2 cellular contexts compared by ENCODE assay signal in the genomic region with DNA sequence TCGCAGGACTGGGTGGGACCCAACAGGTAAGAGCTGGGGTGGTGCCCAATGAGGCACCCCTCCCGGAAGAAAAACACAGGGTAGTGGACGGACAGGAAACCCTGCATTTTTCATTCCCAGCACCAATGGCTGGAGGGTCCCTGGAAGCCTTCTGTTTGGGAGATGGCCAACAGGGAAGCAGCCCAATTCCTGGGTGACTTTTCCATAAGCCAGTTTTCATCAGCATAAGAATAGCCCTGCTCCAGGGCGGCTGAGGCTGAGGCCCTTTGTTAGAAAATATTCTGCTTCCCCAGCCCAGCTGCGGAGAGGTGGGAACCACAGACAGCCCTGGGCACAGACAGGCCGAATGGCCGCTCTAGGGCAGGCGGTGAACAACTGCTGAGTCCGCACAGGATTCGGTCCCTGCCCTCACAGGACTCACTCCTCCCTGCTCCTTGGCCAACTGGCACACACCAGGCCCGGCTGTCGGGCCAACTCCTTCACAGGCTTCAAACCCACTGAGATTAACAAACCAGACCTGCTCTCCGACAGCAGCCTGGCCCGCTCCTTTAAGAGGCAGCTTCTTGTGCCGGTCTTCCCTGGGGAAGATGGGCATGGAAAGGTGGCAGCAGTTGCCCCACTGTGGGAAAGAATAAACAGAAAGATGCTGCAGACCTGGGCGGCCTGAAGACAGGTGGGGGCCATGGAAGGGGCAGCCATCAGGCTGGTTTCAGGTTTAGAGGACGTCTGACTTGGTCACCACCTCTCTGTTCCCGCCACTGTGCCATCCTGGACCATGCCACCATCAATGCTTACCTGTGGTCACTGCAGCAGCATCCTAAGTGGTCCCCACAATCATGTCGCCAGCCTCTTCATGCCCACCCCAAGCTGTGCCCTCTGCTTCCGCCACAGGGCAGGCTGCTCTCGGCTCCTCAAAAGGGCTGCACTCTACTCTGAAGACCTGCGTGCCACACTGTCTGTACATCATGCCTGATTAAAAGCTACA.
TF ChIP-seq lines count a peak whose summit lies in the region.

No MANE protein-coding gene starts in this region.

TF ChIP-seq in IMR-90, 13 proteins besides CTCF, POLR2A, EP300 and RAD21:
- TF ChIP-seq RCOR1 (IDR thresholded peaks at IDR 0.05; ENCODE audit: insufficient replicate concordance, low read length) (no peak), SMC3 (IDR thresholded peaks at IDR 0.05; ENCODE audit: low read depth, low read length) (no peak), CEBPB (IDR thresholded peaks at IDR 0.05; ENCODE audit: low read depth, low read length) (no peak), BHLHE40 (IDR thresholded peaks at IDR 0.05; ENCODE audit: low read depth, low read length) (no peak), RFX5 (IDR thresholded peaks at IDR 0.05; ENCODE audit: low read depth, low read length) (no peak), FOS (IDR thresholded peaks at IDR 0.05; ENCODE audit: low read depth, low read length) (no peak), MAFK (IDR thresholded peaks at IDR 0.05; ENCODE audit: low read depth, low read length) (no peak), NFE2L2 (IDR thresholded peaks at IDR 0.05; ENCODE audit: low read depth, low read length) (no peak), MXI1 (IDR thresholded peaks at IDR 0.05; ENCODE audit: borderline replicate concordance, low read depth, low read length) (no peak), CHD1 (IDR thresholded peaks at IDR 0.05; ENCODE audit: low read depth, low read length) (no peak), MAZ (IDR thresholded peaks at IDR 0.05; ENCODE audit: borderline replicate concordance, low read depth, low read length) (no peak)
- TF ChIP-seq, protein P1, sequence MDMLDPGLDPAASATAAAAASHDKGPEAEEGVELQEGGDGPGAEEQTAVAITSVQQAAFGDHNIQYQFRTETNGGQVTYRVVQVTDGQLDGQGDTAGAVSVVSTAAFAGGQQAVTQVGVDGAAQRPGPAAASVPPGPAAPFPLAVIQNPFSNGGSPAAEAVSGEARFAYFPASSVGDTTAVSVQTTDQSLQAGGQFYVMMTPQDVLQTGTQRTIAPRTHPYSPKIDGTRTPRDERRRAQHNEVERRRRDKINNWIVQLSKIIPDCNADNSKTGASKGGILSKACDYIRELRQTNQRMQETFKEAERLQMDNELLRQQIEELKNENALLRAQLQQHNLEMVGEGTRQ (IDR thresholded peaks at IDR 0.05; ENCODE audit: low read depth, low read length): no peak
- TF ChIP-seq, protein P2, sequence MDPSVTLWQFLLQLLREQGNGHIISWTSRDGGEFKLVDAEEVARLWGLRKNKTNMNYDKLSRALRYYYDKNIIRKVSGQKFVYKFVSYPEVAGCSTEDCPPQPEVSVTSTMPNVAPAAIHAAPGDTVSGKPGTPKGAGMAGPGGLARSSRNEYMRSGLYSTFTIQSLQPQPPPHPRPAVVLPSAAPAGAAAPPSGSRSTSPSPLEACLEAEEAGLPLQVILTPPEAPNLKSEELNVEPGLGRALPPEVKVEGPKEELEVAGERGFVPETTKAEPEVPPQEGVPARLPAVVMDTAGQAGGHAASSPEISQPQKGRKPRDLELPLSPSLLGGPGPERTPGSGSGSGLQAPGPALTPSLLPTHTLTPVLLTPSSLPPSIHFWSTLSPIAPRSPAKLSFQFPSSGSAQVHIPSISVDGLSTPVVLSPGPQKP (IDR thresholded peaks at IDR 0.05; ENCODE audit: borderline replicate concordance, low read depth, low read length): no peak
TF ChIP-seq in IMR-90: peak in this region for 0.

TF ChIP-seq in H1, 55 proteins besides CTCF, POLR2A, EP300 and RAD21:
- no peak for TF ChIP-seq TAF7 (optimal IDR thresholded peaks at IDR 0.05; ENCODE audit: borderline replicate concordance, low read depth, low read length)
- TF ChIP-seq ASH2L (IDR thresholded peaks at IDR 0.05; ENCODE audit: low read length): no peak
- TF ChIP-seq TBP (IDR thresholded peaks at IDR 0.05; ENCODE audit: low read depth, low read length): no peak
- TF ChIP-seq YY1 (IDR thresholded peaks at IDR 0.05; ENCODE audit: low read depth, low read length): 0 out of 2 replicates have a peak, but pooled peaks have one; percentile 23
- no peak for TF ChIP-seq SAP30 (IDR thresholded peaks at IDR 0.05; ENCODE audit: insufficient read depth, insufficient replicate concordance, low read length)
- TF ChIP-seq JUND (IDR thresholded peaks at IDR 0.05; ENCODE audit: low read length): no peak
- TF ChIP-seq KDM5A (IDR thresholded peaks at IDR 0.05; ENCODE audit: low read length): no peak
- TF ChIP-seq RNF2 (IDR thresholded peaks at IDR 0.05; ENCODE audit: borderline replicate concordance, low read depth, low read length, missing control alignments, poor library complexity, severe bottlenecking): no peak
- no peak for TF ChIP-seq SP2 (IDR thresholded peaks at IDR 0.05; ENCODE audit: low read length)
- TF ChIP-seq JUN (IDR thresholded peaks at IDR 0.05; ENCODE audit: low read depth, low read length): no peak
- 0 out of 4 replicates have a peak, but pooled peaks of 1 of the 2 experiments have one; percentile 16 for TF ChIP-seq SIN3A (conservative IDR thresholded peaks at IDR 0.05 in 1 of 2, IDR thresholded peaks at IDR 0.05 in 1 of 2; ENCODE audit: low read depth in 1 of 2, low read length in 2 of 2)
- TF ChIP-seq SIX5 (IDR thresholded peaks at IDR 0.05; ENCODE audit: low read depth, low read length): no peak
- no peak for TF ChIP-seq CBX5 (IDR thresholded peaks at IDR 0.05; ENCODE audit: low read depth, low read length)
- TF ChIP-seq SP1 (IDR thresholded peaks at IDR 0.05; ENCODE audit: low read depth, low read length): no peak
TF ChIP-seq in H1: peak in this region for 2.
